In the genomic region with DNA sequence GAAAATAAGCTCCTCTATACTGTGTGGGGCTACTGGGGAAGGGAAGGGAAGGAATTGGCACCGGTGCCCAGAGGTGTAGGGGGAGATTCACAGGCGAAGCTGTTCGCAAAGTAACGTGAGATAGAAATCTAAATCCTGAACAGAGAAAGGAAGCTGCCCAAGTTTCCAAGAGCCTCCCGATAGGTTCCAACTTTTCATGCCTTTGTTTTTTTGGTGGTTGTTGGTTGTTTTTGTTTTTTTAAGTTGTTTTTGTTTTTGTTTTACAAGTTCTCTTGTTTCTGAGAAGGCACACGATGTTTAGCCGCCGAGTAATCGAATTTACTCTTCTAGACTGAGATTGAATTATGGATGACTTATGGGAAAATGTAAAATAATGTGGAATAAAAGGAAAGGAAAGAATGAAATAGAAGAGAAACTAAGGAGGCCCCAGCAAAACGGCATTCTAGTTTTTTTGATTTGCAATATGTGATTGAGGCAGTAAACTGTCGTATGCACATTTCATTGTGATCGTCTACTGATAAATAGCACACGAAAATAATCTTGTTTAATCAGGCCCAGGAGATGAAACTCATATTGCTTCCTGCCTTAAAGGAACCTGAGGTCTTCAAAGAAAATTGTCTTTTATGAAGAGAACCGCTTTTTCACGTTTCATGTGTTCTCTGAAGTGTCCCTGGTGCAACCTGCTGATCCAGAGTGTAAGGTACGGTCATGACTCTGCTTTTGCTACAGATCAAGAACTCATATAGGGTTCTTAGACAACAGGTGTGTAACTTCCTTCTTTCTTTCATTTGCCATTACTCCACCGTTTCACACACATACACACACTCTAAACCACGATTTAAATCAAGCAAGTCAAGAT, we compare ENCODE assay signal across 2 cellular contexts.
A peak's percentile ranks its signal among the peaks of the same experiment; 100 is the strongest.
TF ChIP-seq lines count a peak whose summit lies in the region.

No MANE protein-coding gene starts in this region.

TF ChIP-seq in GM12878, 131 proteins besides CTCF, POLR2A, EP300 and RAD21:
- 0 out of 2 replicates have a peak, but pooled peaks have one; percentile 91 for TF ChIP-seq EZH2 (IDR thresholded peaks at IDR 0.05; ENCODE audit: borderline replicate concordance, control insufficient read depth, low read depth, low read length)
- TF ChIP-seq IKZF2 (IDR thresholded peaks at IDR 0.05) = 0 out of 4 replicates have a peak, but pooled peaks of 1 of the 2 experiments have one; percentile 12
- no peak for TF ChIP-seq WRNIP1 (IDR thresholded peaks at IDR 0.05; ENCODE audit: borderline replicate concordance, low read depth, low read length)
- no peak for TF ChIP-seq NRF1 (conservative IDR thresholded peaks at IDR 0.05; ENCODE audit: low read depth, low read length)
- 0 out of 2 replicates have a peak, but pooled peaks have one; percentile 15 for TF ChIP-seq ZNF24 (IDR thresholded peaks at IDR 0.05)
- TF ChIP-seq SMAD1 (IDR thresholded peaks at IDR 0.05; ENCODE audit: low read depth, partially characterized antibody) = peak; percentile 55
- TF ChIP-seq, protein P1, sequence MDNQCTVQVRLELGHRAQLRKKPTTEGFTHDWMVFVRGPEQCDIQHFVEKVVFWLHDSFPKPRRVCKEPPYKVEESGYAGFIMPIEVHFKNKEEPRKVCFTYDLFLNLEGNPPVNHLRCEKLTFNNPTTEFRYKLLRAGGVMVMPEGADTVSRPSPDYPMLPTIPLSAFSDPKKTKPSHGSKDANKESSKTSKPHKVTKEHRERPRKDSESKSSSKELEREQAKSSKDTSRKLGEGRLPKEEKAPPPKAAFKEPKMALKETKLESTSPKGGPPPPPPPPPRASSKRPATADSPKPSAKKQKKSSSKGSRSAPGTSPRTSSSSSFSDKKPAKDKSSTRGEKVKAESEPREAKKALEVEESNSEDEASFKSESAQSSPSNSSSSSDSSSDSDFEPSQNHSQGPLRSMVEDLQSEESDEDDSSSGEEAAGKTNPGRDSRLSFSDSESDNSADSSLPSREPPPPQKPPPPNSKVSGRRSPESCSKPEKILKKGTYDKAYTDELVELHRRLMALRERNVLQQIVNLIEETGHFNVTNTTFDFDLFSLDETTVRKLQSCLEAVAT (IDR thresholded peaks at IDR 0.05) = peak; percentile 88
- 0 out of 2 replicates have a peak, but pooled peaks have one; percentile 20 for TF ChIP-seq NBN (IDR thresholded peaks at IDR 0.05)

TF ChIP-seq in HepG2, 621 proteins besides CTCF, POLR2A, EP300 and RAD21:
- TF ChIP-seq TBP (CRISPR knock-in tag; IDR thresholded peaks at IDR 0.05) = no peak
- TF ChIP-seq CEBPG (CRISPR knock-in tag; IDR thresholded peaks at IDR 0.05) = no peak
- TF ChIP-seq SP140L (CRISPR knock-in tag; IDR thresholded peaks at IDR 0.05; ENCODE audit: borderline replicate concordance) = 0 out of 2 replicates have a peak, but pooled peaks have one; percentile 38
- TF ChIP-seq, protein P2, sequence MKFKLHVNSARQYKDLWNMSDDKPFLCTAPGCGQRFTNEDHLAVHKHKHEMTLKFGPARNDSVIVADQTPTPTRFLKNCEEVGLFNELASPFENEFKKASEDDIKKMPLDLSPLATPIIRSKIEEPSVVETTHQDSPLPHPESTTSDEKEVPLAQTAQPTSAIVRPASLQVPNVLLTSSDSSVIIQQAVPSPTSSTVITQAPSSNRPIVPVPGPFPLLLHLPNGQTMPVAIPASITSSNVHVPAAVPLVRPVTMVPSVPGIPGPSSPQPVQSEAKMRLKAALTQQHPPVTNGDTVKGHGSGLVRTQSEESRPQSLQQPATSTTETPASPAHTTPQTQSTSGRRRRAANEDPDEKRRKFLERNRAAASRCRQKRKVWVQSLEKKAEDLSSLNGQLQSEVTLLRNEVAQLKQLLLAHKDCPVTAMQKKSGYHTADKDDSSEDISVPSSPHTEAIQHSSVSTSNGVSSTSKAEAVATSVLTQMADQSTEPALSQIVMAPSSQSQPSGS (CRISPR knock-in tag; IDR thresholded peaks at IDR 0.05) = 0 out of 2 replicates have a peak, but pooled peaks have one; percentile 35
- TF ChIP-seq ZNF264 (CRISPR knock-in tag; IDR thresholded peaks at IDR 0.05) = 0 out of 2 replicates have a peak, but pooled peaks have one; percentile 24
- TF ChIP-seq SNRNP70 (IDR thresholded peaks at IDR 0.05; ENCODE audit: low read depth, low read length) = no peak
- TF ChIP-seq KDM5A (IDR thresholded peaks at IDR 0.05; ENCODE audit: borderline replicate concordance, low read length) = 0 out of 2 replicates have a peak, but pooled peaks have one; percentile 50
- no peak for TF ChIP-seq ZNF460 (CRISPR knock-in tag; IDR thresholded peaks at IDR 0.05; ENCODE audit: borderline replicate concordance)
- TF ChIP-seq ZNF614 (CRISPR knock-in tag; IDR thresholded peaks at IDR 0.05; ENCODE audit: borderline replicate concordance) = 0 out of 2 replicates have a peak, but pooled peaks have one; percentile 27
- TF ChIP-seq, protein P3, sequence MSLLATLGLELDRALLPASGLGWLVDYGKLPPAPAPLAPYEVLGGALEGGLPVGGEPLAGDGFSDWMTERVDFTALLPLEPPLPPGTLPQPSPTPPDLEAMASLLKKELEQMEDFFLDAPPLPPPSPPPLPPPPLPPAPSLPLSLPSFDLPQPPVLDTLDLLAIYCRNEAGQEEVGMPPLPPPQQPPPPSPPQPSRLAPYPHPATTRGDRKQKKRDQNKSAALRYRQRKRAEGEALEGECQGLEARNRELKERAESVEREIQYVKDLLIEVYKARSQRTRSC (CRISPR knock-in tag; IDR thresholded peaks at IDR 0.05; ENCODE audit: low read depth) = no peak
TF ChIP-seq in HepG2: peak in this region for 5.
